1 cellular context compared by ENCODE assay signal in the genomic region with DNA sequence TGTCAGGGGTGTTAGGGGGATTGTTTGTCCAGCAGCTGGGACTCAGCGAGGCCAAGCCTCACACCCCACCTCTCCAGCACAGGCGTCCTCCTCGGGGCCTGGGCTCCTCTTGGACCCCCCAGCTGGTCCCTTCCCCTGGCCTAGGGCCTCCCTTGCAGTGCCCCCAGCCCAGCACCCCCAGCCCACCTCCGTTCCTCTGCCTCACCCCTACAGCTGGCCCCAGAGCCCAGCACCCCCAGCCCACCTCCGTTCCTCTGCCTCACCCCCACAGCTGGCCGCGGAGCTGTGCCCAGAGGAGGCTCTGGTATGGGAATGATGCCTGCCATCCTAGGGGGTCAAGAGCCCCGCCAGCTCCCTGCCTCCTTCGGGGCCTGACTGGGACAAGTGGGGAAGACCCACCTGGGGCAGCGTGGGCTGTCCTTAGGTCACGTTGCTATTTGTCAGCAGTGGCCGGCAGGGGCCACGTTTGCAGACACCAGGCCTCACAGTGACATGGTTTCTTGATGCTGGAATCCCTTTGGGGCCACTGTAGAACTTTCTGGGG.
A peak's percentile ranks its signal among the peaks of the same experiment; 100 is the strongest.
TF ChIP-seq lines count a peak whose summit lies in the region.

No MANE protein-coding gene starts in this region.

TF ChIP-seq in HepG2, 621 proteins besides CTCF, POLR2A, EP300 and RAD21:
- 0 out of 2 replicates have a peak, but pooled peaks have one; percentile 8 for TF ChIP-seq ZFX (CRISPR knock-in tag; IDR thresholded peaks at IDR 0.05; ENCODE audit: low read depth)
- TF ChIP-seq NAIF1 (CRISPR knock-in tag; IDR thresholded peaks at IDR 0.05; ENCODE audit: borderline replicate concordance): no peak
- TF ChIP-seq, protein P1, sequence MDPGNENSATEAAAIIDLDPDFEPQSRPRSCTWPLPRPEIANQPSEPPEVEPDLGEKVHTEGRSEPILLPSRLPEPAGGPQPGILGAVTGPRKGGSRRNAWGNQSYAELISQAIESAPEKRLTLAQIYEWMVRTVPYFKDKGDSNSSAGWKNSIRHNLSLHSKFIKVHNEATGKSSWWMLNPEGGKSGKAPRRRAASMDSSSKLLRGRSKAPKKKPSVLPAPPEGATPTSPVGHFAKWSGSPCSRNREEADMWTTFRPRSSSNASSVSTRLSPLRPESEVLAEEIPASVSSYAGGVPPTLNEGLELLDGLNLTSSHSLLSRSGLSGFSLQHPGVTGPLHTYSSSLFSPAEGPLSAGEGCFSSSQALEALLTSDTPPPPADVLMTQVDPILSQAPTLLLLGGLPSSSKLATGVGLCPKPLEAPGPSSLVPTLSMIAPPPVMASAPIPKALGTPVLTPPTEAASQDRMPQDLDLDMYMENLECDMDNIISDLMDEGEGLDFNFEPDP (CRISPR knock-in tag; conservative IDR thresholded peaks at IDR 0.05): 0 out of 2 replicates have a peak, but pooled peaks have one; percentile 68
- no peak for TF ChIP-seq SP1 (IDR thresholded peaks at IDR 0.05)
- no peak for TF ChIP-seq SP1 (CRISPR knock-in tag; IDR thresholded peaks at IDR 0.05)
- TF ChIP-seq ZNF549 (CRISPR knock-in tag; IDR thresholded peaks at IDR 0.05): no peak
